16 cellular contexts compared by ENCODE assay signal in genomic region chr20:44739952-44740351, GRCh38. TPM values are rescaled to one million over a fixed set of nuclear protein-coding genes. Genes with fewer than 3 reads are reported as not detected.
"Had no signal": no experiment of that assay in that cellular context is flagged by ENCODE, and none has a peak within 500 bp of the region (broad histone marks: within the 10 kb centered on the region; RNA-seq: fewer than 3 reads in every experiment).

No MANE protein-coding gene starts in this region.

- H3K9me3 ChIP-seq: breast epithelium, gastroesophageal sphincter, transverse colon had no signal

- H3K27ac ChIP-seq: breast epithelium, transverse colon had no signal

- H3K36me3 ChIP-seq: breast epithelium, gastroesophageal sphincter, transverse colon had no signal

- DNase-seq: activated CD4-positive, alpha-beta T cell treated with anti-CD3 and anti-CD28 coated beads, Interleukin-2, amount 50 U/mL, for 1 hour; activated CD8-positive, alpha-beta memory T cell treated with anti-CD3 and anti-CD28 coated beads for 24 hours; activated gamma-delta T cell treated with Interleukin-2 at 50 U/mL for 16 hours; endodermal cell; islet precursor cell; naive B cell; transverse colon had no signal

- ATAC-seq: activated CD4-positive, CD25-positive, alpha-beta regulatory T cell treated with anti-CD3 and anti-CD28 coated beads, Interleukin-2, amount 50 U/mL, for 24 hours; gastroesophageal sphincter; left lobe of liver; stimulated activated memory B cell treated with anti-CD40 and anti-IgM and Interleukin-4, amounts not matched to agents 10 μg/mL and 1 μg/mL and 100 μg/mL, for 72 hours had no signal

- H3K4me1 ChIP-seq: breast epithelium, transverse colon had no signal

- H3K4me3 ChIP-seq: breast epithelium, gastroesophageal sphincter, transverse colon had no signal

- H3K27me3 ChIP-seq: breast epithelium, gastroesophageal sphincter had no signal

RNA-seq across cellular contexts. Expression of gene KCNK15, which starts 5.7 kb away (rescaled TPM):
- total RNA-seq: dermis microvascular lymphatic vessel endothelial cell, epithelial cell of proximal tubule, lung microvascular endothelial cell had no signal

RNA-seq across cellular contexts. Expression of gene CCN5, which starts 24.8 kb away (rescaled TPM):
- total RNA-seq: dermis microvascular lymphatic vessel endothelial cell, endodermal cell, epithelial cell of proximal tubule, lung microvascular endothelial cell, mononuclear cell had no signal
